12 cellular contexts compared by ENCODE assay signal in the genomic region with DNA sequence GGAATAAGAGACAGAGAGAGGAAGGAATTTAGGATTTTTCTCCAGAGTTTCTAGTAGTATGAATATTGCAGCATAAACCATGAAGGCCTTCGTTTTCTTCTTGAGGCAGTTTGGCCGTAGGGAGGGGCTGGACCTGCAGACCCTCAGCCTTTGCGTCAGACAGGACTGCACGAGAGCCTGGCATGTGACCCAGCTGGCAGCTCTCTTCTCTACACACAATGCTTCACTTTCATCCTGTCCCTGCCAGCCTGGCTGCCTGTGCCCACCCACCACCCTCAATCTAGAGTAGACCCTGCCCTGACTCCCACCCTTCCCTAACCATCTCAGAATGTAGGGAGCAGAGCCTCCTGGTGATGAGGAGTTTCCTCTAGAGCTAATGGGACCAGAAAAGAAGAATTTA. TPM values are rescaled to one million over a fixed set of nuclear protein-coding genes. Genes with fewer than 3 reads are reported as not detected.
DNase-seq lines count a peak whose midpoint lies in the region; ATAC-seq lines count a peak whose summit lies in the region.
"Had no signal": no experiment of that assay in that cellular context is flagged by ENCODE, and none has a peak within 500 bp of the region (broad histone marks: within the 10 kb centered on the region; RNA-seq: fewer than 3 reads in every experiment).

No MANE protein-coding gene starts in this region.

- H2BK12ac ChIP-seq in neuronal stem cell (ENCODE audit: low read length): no peak overlapping the region

- H3K27me3 ChIP-seq in HUES48 (ENCODE audit: control insufficient read depth, insufficient read depth, low read length): no peaks in the 10 kb centered on the region
- no peaks in the 10 kb centered on the region for H3K27me3 ChIP-seq in neuronal stem cell (ENCODE audit: control insufficient read depth in 3 of 3, insufficient read depth in 3 of 3, low read depth in 1 of 3, low read length in 3 of 3)

- ATAC-seq in GM21360 (IDR thresholded peaks at IDR 0.05; ENCODE audit: unreplicated experiment): no peak

- no peak overlapping the region for H2BK5ac ChIP-seq in neuronal stem cell (ENCODE audit: low read length)

- peak overlapping the region; percentile 43 for H2AK5ac ChIP-seq in neuronal stem cell (ENCODE audit: low read depth, low read length)

- no CpG with 5 or more reads among the region's 4 CpGs for WGBS in neuronal stem cell (ENCODE audit: extremely low coverage in 2 of 2, insufficient read length in 2 of 2, insufficient replicate concordance in 1 of 2), 2 donors

- no peak overlapping the region for H2BK120ac ChIP-seq in neuronal stem cell (ENCODE audit: low read depth, low read length)

- no peak overlapping the region for H4K8ac ChIP-seq in neuronal stem cell (ENCODE audit: low read depth, low read length)

- peak overlapping the region; percentile 79 for H3K4me3 ChIP-seq in HUES48 (ENCODE audit: low read depth, low read length)
- H3K4me3 ChIP-seq in neuronal stem cell (ENCODE audit: low read length in 2 of 2): peak overlapping the region; percentile 70 to 73
- H3K4me3 ChIP-seq: BLaER1 treated with 17β-estradiol and CSF1 and Interleukin-3, amounts not matched to agents 10 nM and 100 nM; tibial artery had no signal

- H2AFZ ChIP-seq in neuronal stem cell (ENCODE audit: low read length): no peak overlapping the region

- H3K9ac ChIP-seq in HUES48 (ENCODE audit: low read depth, low read length): no peak overlapping the region; the same call in 1 of the 2 replicates
- H3K9ac ChIP-seq in neuronal stem cell (ENCODE audit: low read depth, low read length, poor library complexity): peak overlapping the region; percentile 76
- H3K9ac ChIP-seq: BLaER1 treated with 17β-estradiol and CSF1 and Interleukin-3, amounts not matched to agents 10 nM and 100 nM had no signal

- no peak overlapping the region for H3K23ac ChIP-seq in neuronal stem cell (ENCODE audit: low read depth, low read length, poor library complexity)

- H3K4me2 ChIP-seq in neuronal stem cell (ENCODE audit: insufficient read depth, low read length, poor library complexity, severe bottlenecking): peak overlapping the region; percentile 93

- peaks cover 7% of the 10 kb centered on the region for H3K79me1 ChIP-seq in neuronal stem cell (ENCODE audit: low read depth, low read length)

- DNase-seq in globus pallidus (ENCODE audit: low spot score) (peak; percentile 63), neuronal stem cell (ENCODE audit: low spot score) (no peak), GDM1 (lab: John Stamatoyannopoulos, UW) (no peak), NCI-H1105 (lab: John Stamatoyannopoulos, UW) (no peak)
- DNase-seq: activated CD4-positive, alpha-beta T cell treated with anti-CD3 and anti-CD28 coated beads, Interleukin-2, amount 50 U/mL, for 48 hours; IMR-90; stimulated activated CD4-positive, alpha-beta T cell treated with anti-CD3 and anti-CD28 coated beads, Interleukin-1b, Interleukin-23, amount 100 ng/mL, for 48 hours; tibial artery had no signal

- peaks cover 31% of the 10 kb centered on the region for H3K36me3 ChIP-seq in HUES48 (ENCODE audit: control insufficient read depth, insufficient read depth, low read length)
- H3K36me3 ChIP-seq in neuronal stem cell (replicated peaks in 1 of 2; ENCODE audit: control insufficient read depth in 2 of 2, insufficient read depth in 2 of 2, low read length in 2 of 2): peaks cover 17 to 38% of the 10 kb centered on the region in 2 donors

- no peak overlapping the region for H4K91ac ChIP-seq in neuronal stem cell (ENCODE audit: low read depth, low read length, poor library complexity)

- no peak overlapping the region for H3K18ac ChIP-seq in neuronal stem cell (ENCODE audit: low read length)

- peak overlapping the region; percentile 93 for H3K27ac ChIP-seq in HUES48 (ENCODE audit: low read depth, low read length)
- H3K27ac ChIP-seq in neuronal stem cell (replicated peaks; ENCODE audit: low read length): peak overlapping the region; percentile 96
- H3K27ac ChIP-seq: BLaER1 treated with 17β-estradiol and CSF1 and Interleukin-3, amounts not matched to agents 10 nM and 100 nM; tibial artery had no signal

- no peaks in the 10 kb centered on the region for H3K9me3 ChIP-seq in HUES48 (ENCODE audit: control insufficient read depth, insufficient read depth, low read length)
- H3K9me3 ChIP-seq in neuronal stem cell (replicated peaks in 1 of 2; ENCODE audit: control insufficient read depth in 2 of 2, insufficient read depth in 1 of 2, low read depth in 1 of 2, low read length in 2 of 2): peaks cover 0 to 5% of the 10 kb centered on the region in 2 donors
- H3K9me3 ChIP-seq: BLaER1 treated with 17β-estradiol and CSF1 and Interleukin-3, amounts not matched to agents 10 nM and 100 nM; tibial artery had no signal

- H2BK15ac ChIP-seq in neuronal stem cell (ENCODE audit: low read length): peak overlapping the region; percentile 93

- no peak overlapping the region for H3K4ac ChIP-seq in neuronal stem cell (ENCODE audit: low read length)

- H3K4me1 ChIP-seq in HUES48 (ENCODE audit: control insufficient read depth, insufficient read depth, low read length): peaks cover 36% of the 10 kb centered on the region
- peaks cover 20 to 22% of the 10 kb centered on the region in 2 donors for H3K4me1 ChIP-seq in neuronal stem cell (ENCODE audit: control insufficient read depth in 2 of 2, insufficient read depth in 1 of 2, low read depth in 1 of 2, low read length in 2 of 2)

- H3K14ac ChIP-seq in neuronal stem cell (ENCODE audit: low read length): no peak overlapping the region

RNA-seq across cellular contexts. Expression of gene CA14, which starts 1.6 kb away (rescaled TPM):
- polyA plus RNA-seq in neuronal stem cell (2013, experiment 1 of 2): 46.7 TPM
- polyA plus RNA-seq in neuronal stem cell (2013, experiment 2 of 2): 45.5 TPM
- polyA plus RNA-seq: endothelial cell of umbilical vein, IMR-90 had no signal

RNA-seq across cellular contexts. Expression of gene APH1A, which starts 9.6 kb away (rescaled TPM):
- polyA plus RNA-seq in neuronal stem cell (2013, experiment 1 of 2): 76.8 TPM
- 76.7 TPM for polyA plus RNA-seq in neuronal stem cell (2013, experiment 2 of 2)

RNA-seq across cellular contexts. Expression of gene C1orf54, which starts 13.4 kb away (rescaled TPM):
- polyA plus RNA-seq in neuronal stem cell (2013, experiment 1 of 2): 32.4 TPM
- 31.9 TPM for polyA plus RNA-seq in neuronal stem cell (2013, experiment 2 of 2)

RNA-seq across cellular contexts. Expression of gene CIART, which starts 23.1 kb away (rescaled TPM):
- polyA plus RNA-seq in neuronal stem cell (2013, experiment 1 of 2): 9.0 TPM
- polyA plus RNA-seq in neuronal stem cell (2013, experiment 2 of 2): 10.1 TPM

RNA-seq across cellular contexts. Expression of gene ANP32E, which starts 23.3 kb away (rescaled TPM):
- polyA plus RNA-seq in neuronal stem cell (2013, experiment 1 of 2): 111 TPM
- polyA plus RNA-seq in neuronal stem cell (2013, experiment 2 of 2): 112 TPM
